Comparison of ENCODE assay signal across 17 cellular contexts in genomic region chr13:49466240-49466914, GRCh38. TPM values are rescaled to one million over a fixed set of nuclear protein-coding genes. Genes with fewer than 3 reads are reported as not detected.
A peak's percentile ranks its signal among the peaks of the same experiment; 100 is the strongest.
DNase-seq lines count a peak whose midpoint lies in the region; ATAC-seq and TF ChIP-seq lines count a peak whose summit lies in the region.
"Had no signal": no experiment of that assay in that cellular context is flagged by ENCODE, and none has a peak within 500 bp of the region (broad histone marks: within the 10 kb centered on the region; RNA-seq: fewer than 3 reads in every experiment).

No MANE protein-coding gene starts in this region.

- TF ChIP-seq POLR2A in right lobe of liver (IDR thresholded peaks at IDR 0.05): no peak

- WGBS in hepatocyte (ENCODE audit: low lambda C conversion rate, missing lambda C conversion rate): 74% methylated on average over 5 of the region's 5 CpGs
- WGBS in right lobe of liver (ENCODE audit: insufficient coverage, low coverage, low lambda C conversion rate, missing lambda C conversion rate): 22% methylated on average over 5 of the region's 5 CpGs
- WGBS in mesendoderm (ENCODE audit: extremely low coverage, insufficient coverage, low lambda C conversion rate): no CpG with 5 or more reads among the region's 5 CpGs

- peak overlapping the region; percentile 37 for H3K27ac Mint-ChIP-seq in T-helper 2 cell treated with Interferon-gamma antibody and Interleukin-4, amounts not matched to agents 5 μg/mL and 100 μg/mL, for 36 hours

- H3K27ac ChIP-seq in hepatocyte (peak overlapping the region; percentile 75), right lobe of liver (peak overlapping the region in 2 of 3 donors; percentile 83 to 93), mesendoderm (ENCODE audit: low read depth, low read length) (no peak overlapping the region), OCI-LY7 (ENCODE audit: low read depth, low read length, poor library complexity, severe bottlenecking) (no peak overlapping the region)
- H3K27ac ChIP-seq: 22Rv1, BLaER1 had no signal

- intact Hi-C loops in right lobe of liver (cut with DNase I) (no loop called here), OCI-LY7 (cut with micrococcal nuclease; ENCODE audit: unreplicated experiment) (no loop called here)

- no peak overlapping the region for H2AK5ac ChIP-seq in mesendoderm (ENCODE audit: low read length)

- no peak overlapping the region for H3K9ac ChIP-seq in mesendoderm (ENCODE audit: low read length)
- H3K9ac ChIP-seq: BLaER1 had no signal

- no peaks in the 10 kb centered on the region for H3K79me1 ChIP-seq in mesendoderm (ENCODE audit: low read length)

- peaks cover 3% of the 10 kb centered on the region for H3K4me1 ChIP-seq in hepatocyte (ENCODE audit: insufficient read depth)
- peaks cover 0 to 30% (median 10%) of the 10 kb centered on the region in 4 donors for H3K4me1 ChIP-seq in right lobe of liver
- no peaks in the 10 kb centered on the region for H3K4me1 ChIP-seq in mesendoderm (ENCODE audit: control insufficient read depth, low read depth, low read length)
- H3K4me1 ChIP-seq in OCI-LY7 (ENCODE audit: insufficient read depth, low read length, poor library complexity, severe bottlenecking): no peaks in the 10 kb centered on the region
- H3K4me1 ChIP-seq: BLaER1 had no signal

- H3K36me3 ChIP-seq in hepatocyte (replicated peaks; ENCODE audit: insufficient read depth, low read depth): no peaks in the 10 kb centered on the region
- H3K36me3 ChIP-seq in right lobe of liver: peaks cover 0 to 16% (median 3%) of the 10 kb centered on the region in 4 donors
- H3K36me3 ChIP-seq in mesendoderm (ENCODE audit: control insufficient read depth, insufficient read depth, low read length): no peaks in the 10 kb centered on the region
- peaks cover 98% of the 10 kb centered on the region for H3K36me3 ChIP-seq in OCI-LY7 (ENCODE audit: insufficient read depth, low read length)

- POLR2A ChIA-PET in OCI-LY7 (lab: Charles Lee): interaction anchor here (0.6 to 1.7 kb wide), 6 partner anchors 9 to 170 kb away, joined by 3 to 7 read pairs (median 4); no protein-coding TSS in a partner anchor

- no peak overlapping the region for H4K5ac ChIP-seq in mesendoderm (ENCODE audit: low read length)

- CTCF ChIA-PET in OCI-LY7 (lab: Charles Lee; ENCODE audit: unreplicated experiment): no interaction called here

- no peak overlapping the region for H2BK5ac ChIP-seq in mesendoderm (ENCODE audit: low read length)

- H2AFZ ChIP-seq in hepatocyte (peak overlapping the region; percentile 22), OCI-LY7 (ENCODE audit: low read length) (no peak overlapping the region)

- H3K4me1 Mint-ChIP-seq in T-helper 2 cell treated with Interferon-gamma antibody and Interleukin-4, amounts not matched to agents 5 μg/mL and 100 μg/mL, for 36 hours (ENCODE audit: low read depth): no peaks in the 10 kb centered on the region

- H2BK120ac ChIP-seq in mesendoderm (ENCODE audit: low read depth, low read length): no peak overlapping the region

- no peak overlapping the region for H3K4me3 ChIP-seq in hepatocyte
- H3K4me3 ChIP-seq in right lobe of liver: peak overlapping the region in 2 of 3 donors; percentile 3 to 17
- no peak overlapping the region for H3K4me3 ChIP-seq in mesendoderm (ENCODE audit: low read length)
- H3K4me3 ChIP-seq in OCI-LY7 (ENCODE audit: low read depth, low read length, poor library complexity, severe bottlenecking): no peak overlapping the region
- H3K4me3 ChIP-seq: BLaER1, K562 had no signal

- no peak overlapping the region for H3K4ac ChIP-seq in mesendoderm (ENCODE audit: low read depth, low read length)

- no peak overlapping the region for H3K23ac ChIP-seq in mesendoderm (ENCODE audit: low read length)

- H3K9me3 ChIP-seq in hepatocyte (ENCODE audit: low read depth): no peaks in the 10 kb centered on the region
- no peaks in the 10 kb centered on the region for H3K9me3 ChIP-seq in right lobe of liver
- peaks cover 23% of the 10 kb centered on the region for H3K9me3 ChIP-seq in OCI-LY7 (ENCODE audit: low read length)

- peak; percentile 76 to 86 (median 84) for ATAC-seq in right lobe of liver
- ATAC-seq: K562, PC-3 had no signal

- no peak overlapping the region for H4K8ac ChIP-seq in mesendoderm (ENCODE audit: low read depth, low read length)

- no peak overlapping the region for H3K56ac ChIP-seq in mesendoderm (ENCODE audit: low read length)

- H3K27me3 Mint-ChIP-seq in T-helper 2 cell treated with Interferon-gamma antibody and Interleukin-4, amounts not matched to agents 5 μg/mL and 100 μg/mL, for 36 hours (ENCODE audit: low read depth): no peaks in the 10 kb centered on the region

- no peak overlapping the region for H3K4me3 Mint-ChIP-seq in T-helper 2 cell treated with Interferon-gamma antibody and Interleukin-4, amounts not matched to agents 5 μg/mL and 100 μg/mL, for 36 hours

- BruUV-seq in OCI-LY7 (replicated peaks; lab: Mats Ljungman, UMichigan): no TSS peak

- no peak overlapping the region for H2BK15ac ChIP-seq in mesendoderm (replicated peaks; ENCODE audit: low read depth)

- H3K9me3 Mint-ChIP-seq in T-helper 2 cell treated with Interferon-gamma antibody and Interleukin-4, amounts not matched to agents 5 μg/mL and 100 μg/mL, for 36 hours: peaks cover 15% of the 10 kb centered on the region

- TF ChIP-seq CTCF in hepatocyte (IDR thresholded peaks at IDR 0.05; ENCODE audit: poor library complexity): no peak
- no peak for TF ChIP-seq CTCF in right lobe of liver (IDR thresholded peaks at IDR 0.05)
- TF ChIP-seq CTCF in OCI-LY7 (conservative IDR thresholded peaks at IDR 0.05; ENCODE audit: low read length): no peak

- H3K36me3 Mint-ChIP-seq in T-helper 2 cell treated with Interferon-gamma antibody and Interleukin-4, amounts not matched to agents 5 μg/mL and 100 μg/mL, for 36 hours (ENCODE audit: low read depth): peaks cover 58% of the 10 kb centered on the region

- no peaks in the 10 kb centered on the region for H3K9me2 ChIP-seq in hepatocyte (replicated peaks; ENCODE audit: insufficient read depth)
- H3K9me2 ChIP-seq in OCI-LY7 (ENCODE audit: insufficient read depth, low read length): no peaks in the 10 kb centered on the region

- no peak overlapping the region for H3K18ac ChIP-seq in mesendoderm (ENCODE audit: low read length)

- H3K79me2 ChIP-seq in hepatocyte (no peaks in the 10 kb centered on the region), mesendoderm (ENCODE audit: control insufficient read depth, insufficient read depth, low read length) (no peaks in the 10 kb centered on the region), OCI-LY7 (ENCODE audit: insufficient read depth, low read depth, low read length) (no peaks in the 10 kb centered on the region)

- DNase-seq in T-helper 2 cell treated with Interferon-gamma antibody and Interleukin-4, amounts not matched to agents 5 μg/mL and 100 μg/mL, for 36 hours (ENCODE audit: low spot score): no peak
- DNase-seq in T-helper 2 cell: no peak
- peak; percentile 13 for DNase-seq in hepatocyte (ENCODE audit: low spot score)
- no peak for DNase-seq in right lobe of liver
- DNase-seq in mesendoderm: no peak
- DNase-seq in NCI-H446 treated with DMSO at 0.1 percent for 48 hours (lab: John Stamatoyannopoulos, UW): no peak
- DNase-seq in OCI-LY7 (ENCODE audit: low spot score): no peak
- DNase-seq in NCI-H510A (lab: John Stamatoyannopoulos, UW): no peak
- DNase-seq: DMS79, GOT3, NCI-H1436, NCI-H2029 treated with DMSO at 0.1 percent for 48 hours, NCI-H526, PC-3 had no signal

- no peaks in the 10 kb centered on the region for H4K20me1 ChIP-seq in hepatocyte (ENCODE audit: insufficient read depth, poor library complexity, severe bottlenecking)
- H4K20me1 ChIP-seq in OCI-LY7 (ENCODE audit: insufficient read depth, low read length): no peaks in the 10 kb centered on the region
- H4K20me1 ChIP-seq: BLaER1 had no signal

- H3K4me2 ChIP-seq in hepatocyte (peak overlapping the region; percentile 64), mesendoderm (ENCODE audit: low read length) (no peak overlapping the region), OCI-LY7 (ENCODE audit: low read length) (no peak overlapping the region)
- H3K4me2 ChIP-seq: BLaER1 had no signal

- no peaks in the 10 kb centered on the region for H3K27me3 ChIP-seq in hepatocyte
- H3K27me3 ChIP-seq in right lobe of liver: no peaks in the 10 kb centered on the region
- no peaks in the 10 kb centered on the region for H3K27me3 ChIP-seq in mesendoderm (ENCODE audit: insufficient read depth, low read length, poor library complexity)
- H3K27me3 ChIP-seq: BLaER1 had no signal

RNA-seq across cellular contexts. Expression of gene SETDB2, which starts 22.3 kb away (rescaled TPM):
- total RNA-seq in hepatocyte (14.5 and 17.1 TPM in 2 replicates), right lobe of liver (1 to 10 TPM; 3.7 to 6.7 (median 4.6) TPM), OCI-LY7 (2022) (41.3 and 41.7 TPM in 2 replicates)
- polyA plus RNA-seq in hepatocyte: 7.0 and 8.9 TPM in 2 replicates
- polyA plus RNA-seq in mesendoderm (2013, experiment 1 of 2): 2.9 TPM
- polyA plus RNA-seq in mesendoderm (2013, experiment 2 of 2): 3.0 TPM
- total RNA-seq in OCI-LY7 (2014; rRNA removed; shearing (Covaris generic)): 22.0 and 23.3 TPM in 2 replicates

RNA-seq across cellular contexts. Expression of gene CAB39L, which starts 22.5 kb away (rescaled TPM):
- total RNA-seq in hepatocyte (20.1 and 20.4 TPM in 2 replicates), right lobe of liver (1 to 10 TPM; 1.9 to 4.1 (median 2.8) TPM), OCI-LY7 (2022) (26.7 and 28.6 TPM in 2 replicates)
- 12.7 and 13.7 TPM in 2 replicates for polyA plus RNA-seq in hepatocyte
- 3.6 TPM for polyA plus RNA-seq in mesendoderm (2013, experiment 1 of 2)
- polyA plus RNA-seq in mesendoderm (2013, experiment 2 of 2): 3.5 TPM
- 5.4 and 9.6 TPM in 2 replicates for total RNA-seq in OCI-LY7 (2014; rRNA removed; shearing (Covaris generic))

RNA-seq across cellular contexts. Expression of gene PHF11, which starts 29.4 kb away (rescaled TPM):
- 17.7 and 20.4 TPM in 2 replicates for total RNA-seq in hepatocyte
- 14.4 and 17.9 TPM in 2 replicates for polyA plus RNA-seq in hepatocyte
- total RNA-seq in right lobe of liver: 10 to 100 TPM; 10.8 to 21.4 (median 17.2) TPM
- polyA plus RNA-seq in mesendoderm (2013, experiment 1 of 2): 9.3 TPM
- polyA plus RNA-seq in mesendoderm (2013, experiment 2 of 2): 9.1 TPM
- total RNA-seq in OCI-LY7 (2014; rRNA removed; shearing (Covaris generic)): 29.9 and 32.8 TPM in 2 replicates
- 56.1 and 59.8 TPM in 2 replicates for total RNA-seq in OCI-LY7 (2022)

Comparison
In these comparisons a context has a peak if more than half of its experiments do, and no peak if none do; other contexts are left out.
1. H3K27ac ChIP-seq: peak in hepatocyte (single experiment) and right lobe of liver (2 of 3); none in mesendoderm (single experiment) and OCI-LY7 (single experiment).
2. H3K4me3 ChIP-seq: peak in right lobe of liver (2 of 3); none in hepatocyte (single experiment), mesendoderm (single experiment) and OCI-LY7 (single experiment).